ENCODE assay signal across 16 cellular contexts in genomic region chr3:21188459-21188858, GRCh38.
A peak's percentile ranks its signal among the peaks of the same experiment; 100 is the strongest.
DNase-seq lines count a peak whose midpoint lies in the region; ATAC-seq, FAIRE-seq and TF ChIP-seq lines count a peak whose summit lies in the region.
"Had no signal": no experiment of that assay in that cellular context is flagged by ENCODE, and none has a peak within 500 bp of the region (broad histone marks: within the 10 kb centered on the region; RNA-seq: fewer than 3 reads in every experiment).

No MANE protein-coding gene starts in this region.

- H3K79me2 ChIP-seq in GM23338 (replicated peaks; ENCODE audit: insufficient read depth) (no peaks in the 10 kb centered on the region), osteoblast (ENCODE audit: insufficient read depth, low read length) (no peaks in the 10 kb centered on the region)

- H3K4me2 ChIP-seq in GM23338 (no peak overlapping the region), osteoblast (ENCODE audit: insufficient read depth, low read length) (no peak overlapping the region)
- H3K4me2 ChIP-seq: A549; BLaER1 treated with 17β-estradiol and CSF1 and Interleukin-3, amounts not matched to agents 10 nM and 100 nM; KMS-11 had no signal

- H3K4me1 Mint-ChIP-seq in GM23338, result peaks cover 5% of the 10 kb centered on the region; the same call in 2 of the 3 replicates
- peaks cover 3% of the 10 kb centered on the region for H3K4me1 Mint-ChIP-seq in WTC11
- peaks cover 7% of the 10 kb centered on the region for H3K4me1 Mint-ChIP-seq in Caco-2 (ENCODE audit: low read depth, unreplicated experiment)
- H3K4me1 Mint-ChIP-seq: B cell had no signal

- DNase-seq in GM23338 (ENCODE audit: low spot score) (no peak), WTC11 (ENCODE audit: low spot score) (no peak), iPS-NIHi7 (ENCODE audit: extremely low spot score) (peak; percentile 30), thyroid gland (peak; percentile 22 to 35), osteoblast (ENCODE audit: insufficient read length, low spot score, missing footprints) (no peak), D721Med (ENCODE audit: insufficient read length, low spot score) (no peak), Caco-2 (no peak)
- DNase-seq: CD8-positive, alpha-beta T cell had no signal

- H3K36me3 Mint-ChIP-seq in GM23338 (ENCODE audit: low read depth) (no peaks in the 10 kb centered on the region), WTC11 (peaks cover 4% of the 10 kb centered on the region; the same call in 1 of the 2 replicates), Caco-2 (ENCODE audit: insufficient read depth, unreplicated experiment) (no peaks in the 10 kb centered on the region)
- H3K36me3 Mint-ChIP-seq: CD8-positive, alpha-beta T cell had no signal

- ATAC-seq in GM23338 (peak; percentile 48; the same call in 2 of the 3 replicates), WTC11 (peak; percentile 67)
- ATAC-seq: A549; CD8-positive, alpha-beta T cell had no signal

- CTCF ChIA-PET in WTC11 (lab: Charles Lee), result no interaction called here
- CTCF ChIA-PET in Caco-2 (lab: Charles Lee), result no interaction called here

- TF ChIP-seq POLR2A in thyroid gland (IDR thresholded peaks at IDR 0.05), result no peak

- no peaks in the 10 kb centered on the region for H3K9me3 Mint-ChIP-seq in GM23338
- H3K9me3 Mint-ChIP-seq in WTC11, result peaks cover 7% of the 10 kb centered on the region
- H3K9me3 Mint-ChIP-seq in Caco-2 (ENCODE audit: unreplicated experiment), result no peaks in the 10 kb centered on the region

- POLR2A ChIA-PET in WTC11 (lab: Charles Lee), result no interaction called here
- POLR2A ChIA-PET in Caco-2 (lab: Charles Lee), result no interaction called here

- H3K27ac ChIP-seq in GM23338 (ENCODE audit: low read depth) (no peak overlapping the region), thyroid gland (no peak overlapping the region), osteoblast (ENCODE audit: low read depth, low read length) (no peak overlapping the region)
- H3K27ac ChIP-seq: A549; BLaER1 treated with 17β-estradiol and CSF1 and Interleukin-3, amounts not matched to agents 10 nM and 100 nM; KMS-11 had no signal

- no peaks in the 10 kb centered on the region for H3K36me3 ChIP-seq in GM23338 (ENCODE audit: insufficient read depth)
- no peaks in the 10 kb centered on the region for H3K36me3 ChIP-seq in thyroid gland
- no peaks in the 10 kb centered on the region for H3K36me3 ChIP-seq in osteoblast (ENCODE audit: insufficient read depth, low read length)
- H3K36me3 ChIP-seq in Caco-2 (ENCODE audit: control insufficient read depth, insufficient read depth, low read length), result no peaks in the 10 kb centered on the region
- H3K36me3 ChIP-seq: BLaER1 treated with 17β-estradiol and CSF1 and Interleukin-3, amounts not matched to agents 10 nM and 100 nM; HAP-1 had no signal

- no peak overlapping the region for H3K4me3 Mint-ChIP-seq in GM23338
- H3K4me3 Mint-ChIP-seq in WTC11, result no peak overlapping the region
- no peak overlapping the region for H3K4me3 Mint-ChIP-seq in Caco-2 (ENCODE audit: unreplicated experiment)
- H3K4me3 Mint-ChIP-seq: B cell; CD8-positive, alpha-beta T cell had no signal

- FAIRE-seq in D721Med (lab: Jason Lieb, UNC), result no peak
- FAIRE-seq: A549, G401.6, GM12891, H1 had no signal

- H3K4me3 ChIP-seq in GM23338, result no peak overlapping the region
- no peak overlapping the region for H3K4me3 ChIP-seq in thyroid gland (replicated peaks in 1 of 3)
- H3K4me3 ChIP-seq in osteoblast (ENCODE audit: insufficient read depth, low read length), result no peak overlapping the region
- H3K4me3 ChIP-seq in Caco-2 (ENCODE audit: low read depth, low read length), result no peak overlapping the region
- H3K4me3 ChIP-seq: A549; BLaER1 treated with 17β-estradiol and CSF1 and Interleukin-3, amounts not matched to agents 10 nM and 100 nM; HAP-1 had no signal

- H4K20me1 ChIP-seq in GM23338 (replicated peaks; ENCODE audit: insufficient read depth), result no peaks in the 10 kb centered on the region
- no peaks in the 10 kb centered on the region for H4K20me1 ChIP-seq in osteoblast (ENCODE audit: insufficient read depth, low read length)
- H4K20me1 ChIP-seq: BLaER1 treated with 17β-estradiol and CSF1 and Interleukin-3, amounts not matched to agents 10 nM and 100 nM had no signal

- 0 out of 2 replicates have a peak, but pooled peaks cover 2% of the 10 kb centered on the region for H3K4me1 ChIP-seq in GM23338 (ENCODE audit: insufficient read depth)
- H3K4me1 ChIP-seq in thyroid gland, result no peaks in the 10 kb centered on the region
- no peaks in the 10 kb centered on the region for H3K4me1 ChIP-seq in osteoblast (ENCODE audit: insufficient read depth, low read length)
- H3K4me1 ChIP-seq in Caco-2, result no peaks in the 10 kb centered on the region
- H3K4me1 ChIP-seq: A549; BLaER1 treated with 17β-estradiol and CSF1 and Interleukin-3, amounts not matched to agents 10 nM and 100 nM; HAP-1 had no signal

- TF ChIP-seq CTCF in GM23338 (conservative IDR thresholded peaks at IDR 0.05; ENCODE audit: low read depth in 2 of 2), result no peak
- TF ChIP-seq CTCF in WTC11 (IDR thresholded peaks at IDR 0.05), result no peak
- no peak for TF ChIP-seq CTCF in thyroid gland (IDR thresholded peaks at IDR 0.05)
- no peak for TF ChIP-seq CTCF in osteoblast (IDR thresholded peaks at IDR 0.05; ENCODE audit: extremely low read depth, low read depth, low read length)
- TF ChIP-seq CTCF in D721Med (IDR thresholded peaks at IDR 0.05; ENCODE audit: insufficient read depth, missing control alignments), result no peak
- TF ChIP-seq CTCF in Caco-2 (IDR thresholded peaks at IDR 0.05; ENCODE audit: insufficient read depth in 1 of 2, low read depth in 1 of 2, low read length in 1 of 2, severe bottlenecking in 1 of 2, unreplicated experiment in 1 of 2), result no peak

- H3K27ac Mint-ChIP-seq in GM23338 (no peak overlapping the region), WTC11 (no peak overlapping the region), Caco-2 (ENCODE audit: unreplicated experiment) (no peak overlapping the region)
- H3K27ac Mint-ChIP-seq: B cell; CD8-positive, alpha-beta T cell had no signal

- no peaks in the 10 kb centered on the region for H3K27me3 Mint-ChIP-seq in GM23338 (ENCODE audit: insufficient read depth, low read depth, poor library complexity)
- no peaks in the 10 kb centered on the region for H3K27me3 Mint-ChIP-seq in WTC11 (ENCODE audit: low read depth)
- peaks cover 4% of the 10 kb centered on the region for H3K27me3 Mint-ChIP-seq in Caco-2 (ENCODE audit: insufficient read depth, unreplicated experiment)
- H3K27me3 Mint-ChIP-seq: B cell had no signal

- BruUV-seq in Caco-2 (replicated peaks; lab: Mats Ljungman, UMichigan), result no TSS peak

- intact Hi-C loops in thyroid gland (cut with DNase I) (no loop called here), Caco-2 (cut with micrococcal nuclease; ENCODE audit: unreplicated experiment) (no loop called here)

- H2AFZ ChIP-seq in GM23338 (no peak overlapping the region), osteoblast (ENCODE audit: low read length) (no peak overlapping the region)

- no peaks in the 10 kb centered on the region for H3K27me3 ChIP-seq in GM23338 (ENCODE audit: insufficient read depth)
- H3K27me3 ChIP-seq in thyroid gland, result no peaks in the 10 kb centered on the region
- no peaks in the 10 kb centered on the region for H3K27me3 ChIP-seq in osteoblast (ENCODE audit: insufficient read depth, low read length)
- no peaks in the 10 kb centered on the region for H3K27me3 ChIP-seq in Caco-2 (replicated peaks; ENCODE audit: control insufficient read depth, insufficient read depth, low read length)
- H3K27me3 ChIP-seq: BLaER1 treated with 17β-estradiol and CSF1 and Interleukin-3, amounts not matched to agents 10 nM and 100 nM had no signal

- no peaks in the 10 kb centered on the region for H3K9me3 ChIP-seq in thyroid gland
- H3K9me3 ChIP-seq in osteoblast (ENCODE audit: low read depth, low read length), result peaks cover 2% of the 10 kb centered on the region
- H3K9me3 ChIP-seq in Caco-2, result no peaks in the 10 kb centered on the region
- H3K9me3 ChIP-seq: HAP-1 had no signal

- H3K9me2 ChIP-seq in GM23338 (ENCODE audit: insufficient read depth), result no peaks in the 10 kb centered on the region

- no peaks in the 10 kb centered on the region for H3F3A ChIP-seq in GM23338 (replicated peaks; ENCODE audit: low read depth)

TF ChIP-seq in WTC11, 78 proteins besides CTCF, POLR2A, EP300 and RAD21 (continues in another document):
- TF ChIP-seq ZNF416 (CRISPR knock-in tag; IDR thresholded peaks at IDR 0.05) (no peak), STAT6 (CRISPR knock-in tag; conservative IDR thresholded peaks at IDR 0.05; ENCODE audit: low read depth) (no peak), ZNF138 (CRISPR knock-in tag; conservative IDR thresholded peaks at IDR 0.05) (no peak), USF2 (CRISPR knock-in tag; IDR thresholded peaks at IDR 0.05) (no peak), ZMAT4 (CRISPR knock-in tag; IDR thresholded peaks at IDR 0.05) (no peak)

Comparison
In these comparisons a context has a peak if more than half of its experiments do, and no peak if none do; other contexts are left out.
1. DNase-seq: peak in iPS-NIHi7 (single experiment) and thyroid gland (2 of 2); none in GM23338 (single experiment), WTC11 (single experiment), osteoblast (single experiment), D721Med (single experiment) and Caco-2 (0 of 2).